Comparison of ENCODE assay signal across 1 cellular context in the genomic region with DNA sequence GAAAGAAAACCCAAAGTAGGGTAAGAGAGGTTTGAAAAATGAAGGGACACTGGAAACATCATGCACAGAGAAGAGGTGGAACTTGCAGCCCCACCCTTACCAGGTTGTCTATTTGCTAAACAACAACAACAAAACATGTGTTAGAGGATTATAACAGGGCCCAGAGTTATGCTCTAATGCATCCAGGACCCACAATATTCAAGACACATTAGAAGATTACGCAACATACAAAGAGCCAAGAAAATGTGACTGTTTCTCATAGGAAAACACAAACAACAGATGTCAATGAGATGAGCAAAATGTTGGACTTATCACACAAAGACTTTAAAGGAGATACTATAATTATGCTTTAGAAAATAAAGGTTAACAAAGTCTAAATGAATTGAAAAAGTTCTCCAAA.
TF ChIP-seq lines count a peak whose summit lies in the region.

No MANE protein-coding gene starts in this region.

TF ChIP-seq in IMR-90, 13 proteins besides CTCF, POLR2A, EP300 and RAD21:
- TF ChIP-seq SMC3 (IDR thresholded peaks at IDR 0.05; ENCODE audit: low read depth, low read length) (no peak), MXI1 (IDR thresholded peaks at IDR 0.05; ENCODE audit: borderline replicate concordance, low read depth, low read length) (no peak), RFX5 (IDR thresholded peaks at IDR 0.05; ENCODE audit: low read depth, low read length) (no peak), MAFK (IDR thresholded peaks at IDR 0.05; ENCODE audit: low read depth, low read length) (no peak), CEBPB (IDR thresholded peaks at IDR 0.05; ENCODE audit: low read depth, low read length) (peak; percentile 96)
